Comparison of ENCODE assay signal across 8 cellular contexts in genomic region chr5:100779669-100780375, GRCh38.
DNase-seq lines count a peak whose midpoint lies in the region; ATAC-seq and TF ChIP-seq lines count a peak whose summit lies in the region.

No MANE protein-coding gene starts in this region.

- no peak overlapping the region for H3K14ac ChIP-seq in mesenchymal stem cell (ENCODE audit: low read length in 2 of 2)

- H2BK15ac ChIP-seq in mesenchymal stem cell (ENCODE audit: low read depth, poor library complexity, severe bottlenecking), result peak overlapping the region; percentile 80

- H3K9me3 ChIP-seq in SU-DHL-6 (ENCODE audit: insufficient read depth, low read length) (no peaks in the 10 kb centered on the region), mesenchymal stem cell (ENCODE audit: control insufficient read depth, low read length) (no peaks in the 10 kb centered on the region), WERI-Rb-1 (ENCODE audit: severe bottlenecking) (no peaks in the 10 kb centered on the region)

- no peaks in the 10 kb centered on the region for H3K9me2 ChIP-seq in SU-DHL-6 (replicated peaks; ENCODE audit: insufficient read depth, low read length)

- peak overlapping the region; percentile 29 for H3K4me3 ChIP-seq in SU-DHL-6 (ENCODE audit: insufficient read depth, low read length, poor library complexity, severe bottlenecking)
- H3K4me3 ChIP-seq in mesenchymal stem cell (ENCODE audit: insufficient read depth in 1 of 2, low read depth in 1 of 2, low read length in 2 of 2), result no peak overlapping the region
- H3K4me3 ChIP-seq in WERI-Rb-1 (ENCODE audit: low read depth, low read length), result no peak overlapping the region

- H4K8ac ChIP-seq in mesenchymal stem cell (ENCODE audit: low read length), result peak overlapping the region; percentile 79

- H3K4me1 ChIP-seq in mesenchymal stem cell (ENCODE audit: control insufficient read depth, insufficient read depth, low read depth, low read length), result no peaks in the 10 kb centered on the region

- H3F3A ChIP-seq in SU-DHL-6 (ENCODE audit: insufficient read depth), result peaks cover 46% of the 10 kb centered on the region

- no peak overlapping the region for H3K18ac ChIP-seq in mesenchymal stem cell (ENCODE audit: low read depth in 1 of 2, low read length in 2 of 2)

- DNase-seq in mesenchymal stem cell, result no peak
- DNase-seq in stimulated activated CD4-positive, alpha-beta T cell treated with anti-CD3 and anti-CD28 coated beads, Interleukin-1b, Interleukin-23, amount 100 ng/mL, for 48 hours, result no peak
- no peak for DNase-seq in WERI-Rb-1
- DNase-seq in DMS153 (lab: John Stamatoyannopoulos, UW), result no peak
- no peak for DNase-seq in DMS79 (lab: John Stamatoyannopoulos, UW)

- WGBS in mesenchymal stem cell, result 96% methylated on average over 7 of the region's 7 CpGs

- H3K36me3 ChIP-seq in SU-DHL-6 (ENCODE audit: low read length), result no peaks in the 10 kb centered on the region
- H3K36me3 ChIP-seq in mesenchymal stem cell (ENCODE audit: control insufficient read depth in 1 of 2, insufficient read depth in 2 of 2, low read depth in 1 of 2, low read length in 2 of 2), result no peaks in the 10 kb centered on the region
- H3K36me3 ChIP-seq in WERI-Rb-1, result no peaks in the 10 kb centered on the region

- H3K79me2 ChIP-seq in SU-DHL-6 (ENCODE audit: insufficient read depth, low read length), result no peaks in the 10 kb centered on the region

- no peaks in the 10 kb centered on the region for H4K20me1 ChIP-seq in SU-DHL-6 (ENCODE audit: low read depth, low read length)

- H3K79me1 ChIP-seq in mesenchymal stem cell (replicated peaks; ENCODE audit: low read length, poor library complexity, severe bottlenecking), result no peaks in the 10 kb centered on the region

- no peaks in the 10 kb centered on the region for H3K27me3 ChIP-seq in SU-DHL-6 (ENCODE audit: low read length)
- no peaks in the 10 kb centered on the region for H3K27me3 ChIP-seq in mesenchymal stem cell (ENCODE audit: control insufficient read depth in 1 of 2, insufficient read depth in 1 of 2, low read length in 2 of 2)
- no peaks in the 10 kb centered on the region for H3K27me3 ChIP-seq in WERI-Rb-1 (ENCODE audit: insufficient read depth, low read depth, severe bottlenecking)

- H3K27ac ChIP-seq in SU-DHL-6 (ENCODE audit: low read depth, low read length) (peak overlapping the region; percentile 97), mesenchymal stem cell (ENCODE audit: low read length, poor library complexity, severe bottlenecking) (no peak overlapping the region), WERI-Rb-1 (no peak overlapping the region)

- peak overlapping the region; percentile 77 for H3K4me2 ChIP-seq in SU-DHL-6 (ENCODE audit: low read depth, low read length, poor library complexity, severe bottlenecking)
- no peak overlapping the region for H3K4me2 ChIP-seq in mesenchymal stem cell (ENCODE audit: low read length, poor library complexity, severe bottlenecking)

- H3K4ac ChIP-seq in mesenchymal stem cell (ENCODE audit: low read depth in 1 of 2, low read length in 2 of 2), result peak overlapping the region in 1 of 2 experiments; percentile 86

- H3K23ac ChIP-seq in mesenchymal stem cell (ENCODE audit: low read length in 2 of 2), result no peak overlapping the region

- H2BK120ac ChIP-seq in mesenchymal stem cell (ENCODE audit: low read depth, low read length), result no peak overlapping the region

- TF ChIP-seq CTCF in SU-DHL-6 (IDR thresholded peaks at IDR 0.05; ENCODE audit: insufficient read depth, low read length, poor library complexity, severe bottlenecking) (no peak), WERI-Rb-1 (IDR thresholded peaks at IDR 0.05; ENCODE audit: low read depth, low read length) (no peak)

- H4K91ac ChIP-seq in mesenchymal stem cell (ENCODE audit: low read length), result peak overlapping the region; percentile 74

- peak; percentile 51 for ATAC-seq in GM18873 (IDR thresholded peaks at IDR 0.05; ENCODE audit: low FRiP score, unreplicated experiment)
- peak; percentile 19 for ATAC-seq in HG02870 (IDR thresholded peaks at IDR 0.05; ENCODE audit: unreplicated experiment)

- H2AFZ ChIP-seq in SU-DHL-6 (ENCODE audit: low read depth, low read length, severe bottlenecking) (peak overlapping the region; percentile 37), mesenchymal stem cell (ENCODE audit: low read depth, low read length) (no peak overlapping the region)

- H2BK12ac ChIP-seq in mesenchymal stem cell (ENCODE audit: low read length in 2 of 2), result peak overlapping the region in 1 of 2 experiments; percentile 52

- no peak overlapping the region for H2AK5ac ChIP-seq in mesenchymal stem cell (ENCODE audit: low read length, severe bottlenecking)

- H2BK5ac ChIP-seq in mesenchymal stem cell (ENCODE audit: low read depth, low read length, poor library complexity, severe bottlenecking), result no peak overlapping the region

- H3K9ac ChIP-seq in SU-DHL-6 (ENCODE audit: low read length) (peak overlapping the region; percentile 48), mesenchymal stem cell (ENCODE audit: low read length) (no peak overlapping the region)
